11 cellular contexts compared by ENCODE assay signal in genomic region chr2:18311413-18311812, GRCh38.
DNase-seq lines count a peak whose midpoint lies in the region; TF ChIP-seq lines count a peak whose summit lies in the region.
"Had no signal": no experiment of that assay in that cellular context is flagged by ENCODE, and none has a peak within 500 bp of the region (broad histone marks: within the 10 kb centered on the region; RNA-seq: fewer than 3 reads in every experiment).

No MANE protein-coding gene starts in this region.

- H3K27me3 Mint-ChIP-seq in progenitor cell of endocrine pancreas: no peaks in the 10 kb centered on the region

- H3K4me1 ChIP-seq in mucosa of stomach (ENCODE audit: control insufficient read depth, insufficient read depth, low read length): no peaks in the 10 kb centered on the region

- no peaks in the 10 kb centered on the region for H3K27me3 ChIP-seq in mucosa of stomach (ENCODE audit: control insufficient read depth, insufficient read depth, low read length)

- H3K4me3 Mint-ChIP-seq in progenitor cell of endocrine pancreas (ENCODE audit: low read depth): no peak overlapping the region
- H3K4me3 Mint-ChIP-seq: activated T-cell treated with anti-CD3 and anti-CD28 coated beads, Interleukin-2, amount 50 U/mL, for 4 hours; T-helper 2 cell treated with Interferon-gamma antibody and Interleukin-4, amounts not matched to agents 5 μg/mL and 100 μg/mL, for 36 hours had no signal

- H3K36me3 ChIP-seq in mucosa of stomach (ENCODE audit: control insufficient read depth, insufficient read depth, low read length): no peaks in the 10 kb centered on the region

- no peaks in the 10 kb centered on the region for H3K9me3 Mint-ChIP-seq in progenitor cell of endocrine pancreas (ENCODE audit: low read depth)
- H3K9me3 Mint-ChIP-seq: activated T-cell treated with anti-CD3 and anti-CD28 coated beads, Interleukin-2, amount 50 U/mL, for 4 hours; T-helper 2 cell treated with Interferon-gamma antibody and Interleukin-4, amounts not matched to agents 5 μg/mL and 100 μg/mL, for 36 hours had no signal

- DNase-seq in COLO668 (lab: John Stamatoyannopoulos, UW; ENCODE audit: unreplicated experiment) (peak; percentile 50), NCI-H146 treated with DMSO at 0.1 percent for 48 hours (lab: John Stamatoyannopoulos, UW; ENCODE audit: unreplicated experiment) (peak; percentile 7), astrocyte of the hippocampus (ENCODE audit: low read depth, low spot score) (peak; percentile 87), progenitor cell of endocrine pancreas (ENCODE audit: low spot score, unreplicated experiment) (no peak), middle frontal gyrus (ENCODE audit: extremely low spot score, low spot score) (no peak), HUDEP-2 (lab: John Stamatoyannopoulos, UW; ENCODE audit: unreplicated experiment in 76 of 76) (no peak)
- DNase-seq in stimulated activated CD4-positive, alpha-beta T cell treated with anti-CD3 and anti-CD28 coated beads, Interleukin-4, amount 100 ng/mL, for 24 hours: no peak
- DNase-seq: activated T-cell treated with anti-CD3 and anti-CD28 coated beads, Interleukin-2, amount 50 U/mL, for 4 hours; NCI-H226 had no signal

- no peak overlapping the region for H3K27ac Mint-ChIP-seq in progenitor cell of endocrine pancreas
- H3K27ac Mint-ChIP-seq: T-helper 2 cell treated with Interferon-gamma antibody and Interleukin-4, amounts not matched to agents 5 μg/mL and 100 μg/mL, for 36 hours had no signal

- no peaks in the 10 kb centered on the region for H3K36me3 Mint-ChIP-seq in progenitor cell of endocrine pancreas (ENCODE audit: insufficient read depth)

- no peak overlapping the region for H3K4me3 ChIP-seq in mucosa of stomach (ENCODE audit: low read length)

- H3K9ac ChIP-seq in mucosa of stomach (ENCODE audit: low read length): peak overlapping the region; percentile 12

- TF ChIP-seq CTCF in progenitor cell of endocrine pancreas (IDR thresholded peaks at IDR 0.05; ENCODE audit: unreplicated experiment): no peak

- peaks cover 13% of the 10 kb centered on the region for H3K4me1 Mint-ChIP-seq in progenitor cell of endocrine pancreas (ENCODE audit: low read depth)

- H3K9me3 ChIP-seq in mucosa of stomach (ENCODE audit: control insufficient read depth, low read length): no peaks in the 10 kb centered on the region

Comparison
In these comparisons a context has a peak if more than half of its experiments do, and no peak if none do; other contexts are left out.
1. DNase-seq: peak in COLO668 (single experiment), NCI-H146 treated with DMSO at 0.1 percent for 48 hours (single experiment) and astrocyte of the hippocampus (single experiment); none in progenitor cell of endocrine pancreas (single experiment), middle frontal gyrus (single experiment), stimulated activated CD4-positive, alpha-beta T cell treated with anti-CD3 and anti-CD28 coated beads, Interleukin-4, amount 100 ng/mL, for 24 hours (single experiment) and HUDEP-2 (0 of 76).